Comparison of ENCODE assay signal across 1 cellular context in the genomic region with DNA sequence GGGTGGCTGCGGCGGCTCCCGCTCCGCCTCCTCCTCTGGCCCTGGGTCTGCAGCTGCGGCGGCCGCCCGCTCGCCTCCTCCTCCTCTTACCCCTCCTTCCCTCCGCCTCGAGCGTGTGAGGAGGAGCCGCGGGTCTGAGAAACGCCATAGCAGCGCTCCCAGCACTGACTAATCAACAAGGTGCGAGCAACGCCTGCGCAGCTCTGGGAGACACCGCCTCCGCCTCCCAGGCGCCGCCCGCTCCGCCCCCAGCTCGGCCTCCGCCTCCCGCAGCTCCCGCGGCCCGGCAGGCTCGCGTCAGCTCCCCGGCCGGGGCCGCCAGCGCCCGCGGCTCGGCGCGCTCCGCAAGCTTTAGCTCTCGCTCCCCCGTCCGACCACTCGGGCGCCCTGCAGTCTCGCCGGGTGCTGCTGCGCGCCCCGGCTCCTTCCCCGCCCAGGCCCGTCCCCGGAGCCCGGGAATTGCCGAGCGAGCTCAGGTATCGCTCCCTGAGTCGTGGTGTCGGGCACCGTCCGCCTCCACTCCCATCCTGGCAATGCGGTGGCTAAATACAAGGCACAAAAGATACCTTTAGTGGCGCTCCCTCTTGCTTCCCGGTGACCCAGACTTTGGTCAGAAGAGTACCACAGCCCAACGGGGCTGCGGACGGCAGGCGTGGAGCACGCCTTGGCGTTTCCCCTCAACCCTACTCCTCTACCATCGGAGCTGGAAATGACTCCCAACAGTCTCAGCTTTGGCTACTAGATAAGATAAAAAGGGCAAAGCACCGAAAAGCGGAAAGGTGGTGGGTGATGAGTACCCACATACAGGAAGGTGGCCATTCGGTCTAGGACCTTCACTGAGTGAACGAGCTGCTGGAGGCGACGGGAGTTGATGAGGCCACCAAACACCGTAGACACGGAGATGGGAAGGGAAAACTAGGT.
TF ChIP-seq lines count a peak whose summit lies in the region.

TSS of gene GAREM1 (minus strand) at position 170 of the 921 bp plus-strand sequence. CDS start 454 bp downstream, outside the sequence.

TF ChIP-seq in HEK293, 187 proteins besides CTCF, POLR2A, EP300 and RAD21 (continued from another document and continues in another):
- TF ChIP-seq ZNF639 (tag by site-specific recombination; IDR thresholded peaks at IDR 0.05) (no peak), RBAK (tag by site-specific recombination; IDR thresholded peaks at IDR 0.05) (no peak), IKZF3 (tag by site-specific recombination; IDR thresholded peaks at IDR 0.05) (no peak), GLI4 (tag by site-specific recombination; IDR thresholded peaks at IDR 0.05) (no peak), KLF8 (tag by site-specific recombination; IDR thresholded peaks at IDR 0.05) (peak; percentile 55), PBX3 (CRISPR knock-in tag; IDR thresholded peaks at IDR 0.05) (peak; percentile 47; the same call in 1 of the 2 replicates), ZNF658 (tag by site-specific recombination; IDR thresholded peaks at IDR 0.05) (no peak), ZNF2 (tag by site-specific recombination; IDR thresholded peaks at IDR 0.05) (no peak), ZNF121 (tag by site-specific recombination; IDR thresholded peaks at IDR 0.05) (no peak), GLIS1 (tag by site-specific recombination; IDR thresholded peaks at IDR 0.05) (peak; percentile 33), ZNF791 (tag by site-specific recombination; IDR thresholded peaks at IDR 0.05) (no peak), ZSCAN30 (tag by site-specific recombination; IDR thresholded peaks at IDR 0.05) (peak; percentile 60), ZBTB8A (tag by site-specific recombination; IDR thresholded peaks at IDR 0.05) (peak; percentile 71), ZNF266 (tag by site-specific recombination; IDR thresholded peaks at IDR 0.05; ENCODE audit: low read depth) (no peak), ZNF174 (tag by site-specific recombination; IDR thresholded peaks at IDR 0.05) (no peak), ZNF785 (tag by site-specific recombination; IDR thresholded peaks at IDR 0.05) (no peak), ZNF600 (tag by site-specific recombination; IDR thresholded peaks at IDR 0.05) (0 out of 2 replicates have a peak, but pooled peaks have one; percentile 7), ZNF777 (tag by site-specific recombination; IDR thresholded peaks at IDR 0.05; ENCODE audit: borderline replicate concordance) (peak; percentile 64; the same call in 1 of the 2 replicates), ZNF416 (tag by site-specific recombination; IDR thresholded peaks at IDR 0.05) (no peak), ZNF596 (tag by site-specific recombination; IDR thresholded peaks at IDR 0.05) (no peak), ZNF175 (tag by site-specific recombination; IDR thresholded peaks at IDR 0.05) (no peak), ZNF398 (tag by site-specific recombination; IDR thresholded peaks at IDR 0.05) (no peak), ZNF202 (tag by site-specific recombination; IDR thresholded peaks at IDR 0.05; ENCODE audit: borderline replicate concordance) (no peak), KLF16 (tag by site-specific recombination; IDR thresholded peaks at IDR 0.05) (no peak), ZNF692 (tag by site-specific recombination; IDR thresholded peaks at IDR 0.05) (no peak), ZIC2 (tag by site-specific recombination; IDR thresholded peaks at IDR 0.05) (0 out of 2 replicates have a peak, but pooled peaks have one; percentile 18), ZNF629 (tag by site-specific recombination; IDR thresholded peaks at IDR 0.05) (no peak), ZNF155 (tag by site-specific recombination; IDR thresholded peaks at IDR 0.05) (no peak), ZNF24 (tag by site-specific recombination; IDR thresholded peaks at IDR 0.05) (no peak), ZNF501 (tag by site-specific recombination; IDR thresholded peaks at IDR 0.05) (peak; percentile 82), TRIM28 (IDR thresholded peaks at IDR 0.05; ENCODE audit: borderline replicate concordance, low read length) (no peak), MEIS1 (CRISPR knock-in tag; IDR thresholded peaks at IDR 0.05; ENCODE audit: borderline replicate concordance) (no peak), ZNF10 (tag by site-specific recombination; IDR thresholded peaks at IDR 0.05) (no peak), ZFP3 (tag by site-specific recombination; IDR thresholded peaks at IDR 0.05; ENCODE audit: low read depth) (no peak), KLF7 (tag by site-specific recombination; IDR thresholded peaks at IDR 0.05; ENCODE audit: borderline replicate concordance) (no peak), KLF9 (tag by site-specific recombination; IDR thresholded peaks at IDR 0.05; ENCODE audit: low read depth) (peak; percentile 45; the same call in 1 of the 2 replicates), ZBTB26 (tag by site-specific recombination; optimal IDR thresholded peaks at IDR 0.05) (peak; percentile 75), ZBTB17 (tag by site-specific recombination; IDR thresholded peaks at IDR 0.05) (peak; percentile 60; the same call in 1 of the 2 replicates), ZNF621 (tag by site-specific recombination; IDR thresholded peaks at IDR 0.05) (no peak)
- TF ChIP-seq, protein P1, sequence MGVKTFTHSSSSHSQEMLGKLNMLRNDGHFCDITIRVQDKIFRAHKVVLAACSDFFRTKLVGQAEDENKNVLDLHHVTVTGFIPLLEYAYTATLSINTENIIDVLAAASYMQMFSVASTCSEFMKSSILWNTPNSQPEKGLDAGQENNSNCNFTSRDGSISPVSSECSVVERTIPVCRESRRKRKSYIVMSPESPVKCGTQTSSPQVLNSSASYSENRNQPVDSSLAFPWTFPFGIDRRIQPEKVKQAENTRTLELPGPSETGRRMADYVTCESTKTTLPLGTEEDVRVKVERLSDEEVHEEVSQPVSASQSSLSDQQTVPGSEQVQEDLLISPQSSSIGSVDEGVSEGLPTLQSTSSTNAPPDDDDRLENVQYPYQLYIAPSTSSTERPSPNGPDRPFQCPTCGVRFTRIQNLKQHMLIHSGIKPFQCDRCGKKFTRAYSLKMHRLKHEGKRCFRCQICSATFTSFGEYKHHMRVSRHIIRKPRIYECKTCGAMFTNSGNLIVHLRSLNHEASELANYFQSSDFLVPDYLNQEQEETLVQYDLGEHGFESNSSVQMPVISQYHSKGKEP (tag by site-specific recombination; IDR thresholded peaks at IDR 0.05): no peak
- TF ChIP-seq, protein P2, sequence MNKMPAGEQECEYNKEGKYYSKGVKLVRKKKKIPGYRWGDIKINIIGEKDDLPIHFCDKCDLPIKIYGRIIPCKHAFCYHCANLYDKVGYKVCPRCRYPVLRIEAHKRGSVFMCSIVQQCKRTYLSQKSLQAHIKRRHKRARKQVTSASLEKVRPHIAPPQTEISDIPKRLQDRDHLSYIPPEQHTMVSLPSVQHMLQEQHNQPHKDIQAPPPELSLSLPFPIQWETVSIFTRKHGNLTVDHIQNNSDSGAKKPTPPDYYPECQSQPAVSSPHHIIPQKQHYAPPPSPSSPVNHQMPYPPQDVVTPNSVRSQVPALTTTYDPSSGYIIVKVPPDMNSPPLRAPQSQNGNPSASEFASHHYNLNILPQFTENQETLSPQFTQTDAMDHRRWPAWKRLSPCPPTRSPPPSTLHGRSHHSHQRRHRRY (tag by site-specific recombination; IDR thresholded peaks at IDR 0.05): no peak
- TF ChIP-seq, protein P3, sequence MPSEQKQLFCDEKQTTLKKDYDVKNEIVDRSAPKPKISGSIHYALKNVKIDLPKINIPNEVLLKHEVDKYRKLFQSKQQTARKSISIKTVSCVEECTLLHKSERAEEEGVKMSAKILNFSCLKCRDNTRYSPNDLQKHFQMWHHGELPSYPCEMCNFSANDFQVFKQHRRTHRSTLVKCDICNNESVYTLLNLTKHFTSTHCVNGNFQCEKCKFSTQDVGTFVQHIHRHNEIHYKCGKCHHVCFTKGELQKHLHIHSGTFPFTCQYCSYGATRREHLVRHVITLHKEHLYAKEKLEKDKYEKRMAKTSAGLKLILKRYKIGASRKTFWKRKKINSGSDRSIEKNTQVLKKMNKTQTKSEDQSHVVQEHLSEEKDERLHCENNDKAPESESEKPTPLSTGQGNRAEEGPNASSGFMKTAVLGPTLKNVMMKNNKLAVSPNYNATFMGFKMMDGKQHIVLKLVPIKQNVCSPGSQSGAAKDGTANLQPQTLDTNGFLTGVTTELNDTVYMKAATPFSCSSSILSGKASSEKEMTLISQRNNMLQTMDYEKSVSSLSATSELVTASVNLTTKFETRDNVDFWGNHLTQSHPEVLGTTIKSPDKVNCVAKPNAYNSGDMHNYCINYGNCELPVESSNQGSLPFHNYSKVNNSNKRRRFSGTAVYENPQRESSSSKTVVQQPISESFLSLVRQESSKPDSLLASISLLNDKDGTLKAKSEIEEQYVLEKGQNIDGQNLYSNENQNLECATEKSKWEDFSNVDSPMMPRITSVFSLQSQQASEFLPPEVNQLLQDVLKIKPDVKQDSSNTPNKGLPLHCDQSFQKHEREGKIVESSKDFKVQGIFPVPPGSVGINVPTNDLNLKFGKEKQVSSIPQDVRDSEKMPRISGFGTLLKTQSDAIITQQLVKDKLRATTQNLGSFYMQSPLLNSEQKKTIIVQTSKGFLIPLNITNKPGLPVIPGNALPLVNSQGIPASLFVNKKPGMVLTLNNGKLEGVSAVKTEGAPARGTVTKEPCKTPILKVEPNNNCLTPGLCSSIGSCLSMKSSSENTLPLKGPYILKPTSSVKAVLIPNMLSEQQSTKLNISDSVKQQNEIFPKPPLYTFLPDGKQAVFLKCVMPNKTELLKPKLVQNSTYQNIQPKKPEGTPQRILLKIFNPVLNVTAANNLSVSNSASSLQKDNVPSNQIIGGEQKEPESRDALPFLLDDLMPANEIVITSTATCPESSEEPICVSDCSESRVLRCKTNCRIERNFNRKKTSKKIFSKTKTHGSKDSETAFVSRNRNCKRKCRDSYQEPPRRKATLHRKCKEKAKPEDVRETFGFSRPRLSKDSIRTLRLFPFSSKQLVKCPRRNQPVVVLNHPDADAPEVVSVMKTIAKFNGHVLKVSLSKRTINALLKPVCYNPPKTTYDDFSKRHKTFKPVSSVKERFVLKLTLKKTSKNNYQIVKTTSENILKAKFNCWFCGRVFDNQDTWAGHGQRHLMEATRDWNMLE (tag by site-specific recombination; conservative IDR thresholded peaks at IDR 0.05; ENCODE audit: low read depth): no peak
- TF ChIP-seq, protein P4, sequence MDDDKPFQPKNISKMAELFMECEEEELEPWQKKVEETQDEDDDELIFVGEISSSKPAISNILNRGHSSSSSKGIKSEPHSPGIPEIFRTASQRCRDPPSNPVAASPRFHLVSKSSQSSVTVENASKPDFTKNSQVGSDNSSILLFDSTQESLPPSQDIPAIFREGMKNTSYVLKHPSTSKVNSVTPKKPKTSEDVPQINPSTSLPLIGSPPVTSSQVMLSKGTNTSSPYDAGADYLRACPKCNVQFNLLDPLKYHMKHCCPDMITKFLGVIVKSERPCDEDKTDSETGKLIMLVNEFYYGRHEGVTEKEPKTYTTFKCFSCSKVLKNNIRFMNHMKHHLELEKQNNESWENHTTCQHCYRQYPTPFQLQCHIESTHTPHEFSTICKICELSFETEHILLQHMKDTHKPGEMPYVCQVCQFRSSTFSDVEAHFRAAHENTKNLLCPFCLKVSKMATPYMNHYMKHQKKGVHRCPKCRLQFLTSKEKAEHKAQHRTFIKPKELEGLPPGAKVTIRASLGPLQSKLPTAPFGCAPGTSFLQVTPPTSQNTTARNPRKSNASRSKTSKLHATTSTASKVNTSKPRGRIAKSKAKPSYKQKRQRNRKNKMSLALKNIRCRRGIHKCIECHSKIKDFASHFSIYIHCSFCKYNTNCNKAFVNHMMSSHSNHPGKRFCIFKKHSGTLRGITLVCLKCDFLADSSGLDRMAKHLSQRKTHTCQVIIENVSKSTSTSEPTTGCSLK (tag by site-specific recombination; IDR thresholded peaks at IDR 0.05): no peak
